In the genomic region with DNA sequence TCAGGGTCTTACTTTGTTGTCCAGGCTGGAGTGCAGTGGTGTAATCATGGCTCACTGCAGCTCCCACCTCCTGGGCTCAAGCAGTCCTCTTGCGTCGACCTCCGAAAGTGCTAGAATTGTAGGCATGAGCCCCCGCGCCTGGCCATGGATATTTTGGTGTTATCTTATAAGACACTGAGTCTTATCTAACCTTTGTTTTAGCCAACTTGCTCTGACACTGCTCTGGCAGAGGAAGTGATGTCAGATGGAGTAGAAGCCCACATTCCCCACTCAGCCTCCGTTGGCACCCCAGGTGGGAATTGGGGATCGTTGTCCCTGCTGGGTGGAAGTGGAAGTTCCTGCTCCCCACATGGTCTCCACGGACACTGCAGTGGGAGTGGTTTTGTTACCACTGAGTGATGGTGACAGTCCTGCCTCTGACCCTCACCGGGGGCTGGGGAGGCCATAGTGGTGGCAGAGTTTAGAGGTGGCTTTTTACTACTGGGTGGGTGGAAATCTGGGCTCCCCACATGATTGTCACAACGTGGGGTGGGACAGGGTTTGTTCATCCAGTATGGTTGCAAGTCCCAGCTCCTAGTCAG, we compare ENCODE assay signal across 23 cellular contexts.
"Had no signal": no experiment of that assay in that cellular context is flagged by ENCODE, and none has a peak within 500 bp of the region (broad histone marks: within the 10 kb centered on the region; RNA-seq: fewer than 3 reads in every experiment).

No MANE protein-coding gene starts in this region.

- H3K9me3 Mint-ChIP-seq: activated CD8-positive, alpha-beta T cell treated with anti-CD3 and anti-CD28 coated beads for 36 hours; activated naive CD4-positive, alpha-beta T cell treated with anti-CD3 and anti-CD28 coated beads, Interleukin-2, amount 50 U/mL, for 72 hours; activated naive CD8-positive, alpha-beta T cell treated with anti-CD3 and anti-CD28 coated beads, Interleukin-2, amount 50 U/mL, for 24 hours; central memory CD8-positive, alpha-beta T cell had no signal

- H3K9ac ChIP-seq: KMS-11 had no signal

- H3K4me1 Mint-ChIP-seq: activated naive CD8-positive, alpha-beta T cell treated with anti-CD3 and anti-CD28 coated beads, Interleukin-2, amount 50 U/mL, for 24 hours; brain had no signal

- ATAC-seq: activated CD4-positive, CD25-positive, alpha-beta regulatory T cell treated with anti-CD3 and anti-CD28 coated beads, Interleukin-2, amount 50 U/mL, for 24 hours; activated CD8-positive, alpha-beta T cell treated with anti-CD3 and anti-CD28 coated beads for 36 hours; activated naive CD4-positive, alpha-beta T cell treated with anti-CD3 and anti-CD28 coated beads, Interleukin-2, amount 50 U/mL, for 72 hours; activated naive CD8-positive, alpha-beta T cell treated with anti-CD3 and anti-CD28 coated beads, Interleukin-2, amount 50 U/mL, for 24 hours; PC-3; T-helper 17 cell had no signal

- H3K4me3 Mint-ChIP-seq: activated CD8-positive, alpha-beta T cell treated with anti-CD3 and anti-CD28 coated beads for 36 hours; activated naive CD8-positive, alpha-beta T cell treated with anti-CD3 and anti-CD28 coated beads, Interleukin-2, amount 50 U/mL, for 24 hours; brain; central memory CD8-positive, alpha-beta T cell; T-helper 17 cell had no signal

- H3K27ac Mint-ChIP-seq: activated CD8-positive, alpha-beta T cell treated with anti-CD3 and anti-CD28 coated beads for 36 hours; brain; T-helper 17 cell had no signal

- H3K27ac ChIP-seq: KMS-11 had no signal

- DNase-seq: activated CD4-positive, alpha-beta T cell treated with anti-CD3 and anti-CD28 coated beads for 4 hours; activated CD8-positive, alpha-beta memory T cell treated with anti-CD3 and anti-CD28 coated beads, Interleukin-2, amount 50 U/mL, for 48 hours; activated CD8-positive, alpha-beta T cell treated with anti-CD3 and anti-CD28 coated beads for 36 hours; activated effector memory CD4-positive, alpha-beta T cell treated with anti-CD3 and anti-CD28 coated beads, Interleukin-2, amount 50 U/mL, for 16 hours; activated naive CD4-positive, alpha-beta T cell treated with Interleukin-2 at 50 U/mL for 16 hours; activated naive CD8-positive, alpha-beta T cell treated with anti-CD3 and anti-CD28 coated beads, Interleukin-2, amount 50 U/mL, for 24 hours; activated T-cell treated with anti-CD3 and anti-CD28 coated beads, Interleukin-2, amount 50 U/mL, for 1 hour; amniotic stem cell; MV-4-11; NCI-H1092 treated with DMSO at 0.1 percent for 48 hours; NCI-H1694 treated with DMSO at 0.1 percent for 48 hours; NCI-H2029 treated with DMSO at 0.1 percent for 48 hours; NCI-H510A treated with DMSO at 0.1 percent for 48 hours; NK-92 treated with Interleukin-12 subunit alpha and Interleukin-12 subunit beta, amount 100 ng/mL, for 24 hours; PC-3; SHP77 treated with DMSO at 0.1 percent for 48 hours; T-helper 17 cell; T-helper 9 cell had no signal

- H3K27me3 Mint-ChIP-seq: activated CD8-positive, alpha-beta T cell treated with anti-CD3 and anti-CD28 coated beads for 36 hours; activated naive CD8-positive, alpha-beta T cell treated with anti-CD3 and anti-CD28 coated beads, Interleukin-2, amount 50 U/mL, for 24 hours; brain; central memory CD8-positive, alpha-beta T cell; T-helper 17 cell had no signal

- H3K4me2 ChIP-seq: KMS-11 had no signal
